ENCODE assay signal across 8 cellular contexts in the genomic region with DNA sequence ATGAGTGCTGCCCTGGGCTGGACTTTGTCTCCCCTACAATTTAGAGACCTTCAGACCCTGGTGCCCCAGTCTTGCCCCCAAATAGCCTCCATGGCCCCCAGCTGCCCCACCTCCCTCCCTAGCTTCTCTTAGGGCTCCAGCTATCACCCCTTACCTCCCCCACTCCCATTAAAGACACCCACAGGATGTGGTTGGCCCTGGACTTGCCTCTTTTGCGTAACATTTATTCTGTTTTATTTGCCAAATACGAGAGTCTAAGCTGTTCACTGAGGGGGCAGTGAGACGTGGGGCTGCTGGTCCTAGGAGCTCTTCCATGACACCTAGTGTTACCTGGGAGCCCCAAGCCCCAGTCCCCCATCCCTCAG.
DNase-seq lines count a peak whose midpoint lies in the region; ATAC-seq, FAIRE-seq and TF ChIP-seq lines count a peak whose summit lies in the region.

No MANE protein-coding gene starts in this region.

- H3K9ac ChIP-seq in DND-41 (ENCODE audit: low read depth, low read length) (0 out of 2 replicates have a peak overlapping the region, but pooled peaks have one; percentile 12), mucosa of stomach (ENCODE audit: low read length) (peak overlapping the region; percentile 99)

- H3K4me1 ChIP-seq in DND-41 (ENCODE audit: insufficient read depth, low read length) = peaks cover 49% of the 10 kb centered on the region
- peaks cover 70% of the 10 kb centered on the region for H3K4me1 ChIP-seq in mucosa of stomach (ENCODE audit: control insufficient read depth, insufficient read depth, low read length)

- DNase-seq in DND-41 (no peak), NOMO-1 (lab: John Stamatoyannopoulos, UW; ENCODE audit: unreplicated experiment in 2 of 2) (peak; percentile 57 to 64), astrocyte of the spinal cord (ENCODE audit: low read depth, low spot score) (peak; percentile 36), SW480 (ENCODE audit: low spot score) (no peak), urothelium cell line (ENCODE audit: low spot score) (no peak), GOT3 (lab: John Stamatoyannopoulos, UW) (no peak)

- H3K27me3 ChIP-seq in DND-41 (ENCODE audit: insufficient read depth, low read length, poor library complexity) (no peaks in the 10 kb centered on the region), mucosa of stomach (ENCODE audit: control insufficient read depth, insufficient read depth, low read length) (no peaks in the 10 kb centered on the region)

- ATAC-seq in DND-41 (ENCODE audit: insufficient read depth, low read depth) = no peak
- ATAC-seq in GM18498 (IDR thresholded peaks at IDR 0.05; ENCODE audit: unreplicated experiment) = no peak

- H3K36me3 ChIP-seq in DND-41 (ENCODE audit: insufficient read depth, low read length) (peaks cover 85% of the 10 kb centered on the region), mucosa of stomach (ENCODE audit: control insufficient read depth, insufficient read depth, low read length) (peaks cover 51% of the 10 kb centered on the region)

- peak overlapping the region; percentile 32; the same call in 1 of the 2 replicates for H3K27ac ChIP-seq in DND-41 (ENCODE audit: low read length)

- no peak overlapping the region for H2AFZ ChIP-seq in DND-41 (ENCODE audit: low read depth, low read length)

- H4K20me1 ChIP-seq in DND-41 (ENCODE audit: insufficient read depth, low read length) = peaks cover 50% of the 10 kb centered on the region

- TF ChIP-seq CTCF in DND-41 (IDR thresholded peaks at IDR 0.05; ENCODE audit: borderline replicate concordance, extremely low read depth, low read length, poor library complexity, severe bottlenecking) = no peak
- no peak for TF ChIP-seq CTCF in astrocyte of the spinal cord (IDR thresholded peaks at IDR 0.05; ENCODE audit: low read depth, low read length)

- H3K4me2 ChIP-seq in DND-41 (ENCODE audit: insufficient read depth, low read length) = peak overlapping the region; percentile 10; the same call in 1 of the 2 replicates

- FAIRE-seq in urothelium cell line (lab: Jason Lieb, UNC) = no peak

- in situ Hi-C loops in astrocyte of the spinal cord (cut with HindIII; ENCODE audit: low sequenced_read_pairs) = no loop called here

- H3K4me3 ChIP-seq in DND-41 (ENCODE audit: low read depth in 1 of 2, low read length in 2 of 2) (no peak overlapping the region), astrocyte of the spinal cord (ENCODE audit: low read depth, low read length) (peak overlapping the region; percentile 29), mucosa of stomach (ENCODE audit: low read length) (peak overlapping the region; percentile 98)

- H3K9me3 ChIP-seq in DND-41 (ENCODE audit: insufficient read depth, low read length, severe bottlenecking) (no peaks in the 10 kb centered on the region), mucosa of stomach (ENCODE audit: control insufficient read depth, low read length) (no peaks in the 10 kb centered on the region)

- H3K79me2 ChIP-seq in DND-41 (ENCODE audit: insufficient read depth, low read length) = peaks cover 39% of the 10 kb centered on the region

Comparison
In these comparisons a context has a peak if more than half of its experiments do, and no peak if none do; other contexts are left out.
1. DNase-seq: peak in NOMO-1 (2 of 2) and astrocyte of the spinal cord (single experiment); none in DND-41 (single experiment), SW480 (single experiment), urothelium cell line (single experiment) and GOT3 (single experiment).
2. H3K4me3 ChIP-seq: peak in astrocyte of the spinal cord (single experiment) and mucosa of stomach (single experiment); none in DND-41 (0 of 2).